8 cellular contexts compared by ENCODE assay signal in the genomic region with DNA sequence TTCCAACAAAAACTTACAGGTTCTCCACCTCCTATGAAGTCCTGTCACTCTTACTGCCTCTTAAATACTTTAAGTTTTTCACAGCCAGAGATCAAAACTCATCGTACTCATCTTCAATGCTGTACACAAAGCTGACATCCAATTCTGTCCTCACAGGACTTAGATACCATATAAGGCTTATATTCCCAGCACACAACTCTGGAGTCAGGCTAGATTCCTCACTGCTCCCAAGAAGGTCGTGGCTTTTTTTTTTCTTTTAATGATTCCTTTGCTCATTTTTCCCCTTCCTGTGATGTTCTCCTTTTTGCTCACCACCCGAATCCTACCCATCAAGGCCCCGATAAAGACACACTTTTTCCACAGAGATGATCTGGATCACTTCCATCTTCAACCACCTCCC. TPM values are rescaled to one million over a fixed set of nuclear protein-coding genes. Genes with fewer than 3 reads are reported as not detected.
A peak's percentile ranks its signal among the peaks of the same experiment; 100 is the strongest.
DNase-seq lines count a peak whose midpoint lies in the region; ATAC-seq and TF ChIP-seq lines count a peak whose summit lies in the region.

No MANE protein-coding gene starts in this region.

- no peak overlapping the region for H2BK120ac ChIP-seq in mesendoderm (ENCODE audit: low read depth, low read length)

- no peak overlapping the region for H4K8ac ChIP-seq in mesendoderm (ENCODE audit: low read depth, low read length)

- H3K9ac ChIP-seq in mesendoderm (ENCODE audit: low read length): peak overlapping the region; percentile 77

- H2BK5ac ChIP-seq in mesendoderm (ENCODE audit: low read length): no peak overlapping the region

- 16 to 24% methylated on average over 4 of the region's 4 CpGs for WGBS in heart right ventricle, 2 donors
- WGBS in body of pancreas, 2 donors: 16 to 20% methylated on average over 4 of the region's 4 CpGs
- no CpG with 5 or more reads among the region's 4 CpGs for WGBS in mesendoderm (ENCODE audit: extremely low coverage, insufficient coverage, low lambda C conversion rate)
- WGBS in aorta, 2 donors: 1 to 33% methylated on average over 4 of the region's 4 CpGs

- TF ChIP-seq CTCF in heart right ventricle (IDR thresholded peaks at IDR 0.05): no peak
- TF ChIP-seq CTCF in body of pancreas (IDR thresholded peaks at IDR 0.05): no peak

- no peak overlapping the region for H2BK15ac ChIP-seq in mesendoderm (replicated peaks; ENCODE audit: low read depth)

- peaks cover 0 to 19% (median 0%) of the 10 kb centered on the region in 11 donors for H3K9me3 ChIP-seq in heart right ventricle
- H3K9me3 ChIP-seq in body of pancreas: no peaks in the 10 kb centered on the region
- no peaks in the 10 kb centered on the region for H3K9me3 ChIP-seq in aorta (ENCODE audit: control insufficient read depth, low read length)

- intact Hi-C loops in heart right ventricle (cut with DNase I): loop anchor here in 3 of 10 donors (5.0 kb wide), 4 partner anchors 41 to 81 kb away; a partner anchor contains a TSS
- intact Hi-C loops in left ventricle myocardium superior (cut with micrococcal nuclease): no loop called here
- intact Hi-C loops in body of pancreas (cut with DNase I): no loop called here
- intact Hi-C loops in aorta (cut with DNase I): loop anchor here (5.0 kb wide), 1 partner anchor 41 kb away; no protein-coding TSS in a partner anchor

- peaks cover 9% of the 10 kb centered on the region for H3K79me2 ChIP-seq in mesendoderm (ENCODE audit: control insufficient read depth, insufficient read depth, low read length)

- no peak overlapping the region for H3K4ac ChIP-seq in mesendoderm (ENCODE audit: low read depth, low read length)

- DNase-seq in heart right ventricle (no peak), left ventricle myocardium superior (no peak), body of pancreas (no peak), mesendoderm (no peak), aorta (no peak), DMS 273 (lab: John Stamatoyannopoulos, UW; ENCODE audit: unreplicated experiment) (no peak)
- DNase-seq in stimulated activated naive CD4-positive, alpha-beta T cell treated with Interleukin-2 at 50 U/mL for 16 hours (lab: John Stamatoyannopoulos, UW): no peak

- ATAC-seq in heart right ventricle (no peak), left ventricle myocardium superior (no peak), body of pancreas (no peak), aorta (ENCODE audit: low FRiP score) (no peak), HG02870 (IDR thresholded peaks at IDR 0.05; ENCODE audit: unreplicated experiment) (no peak)

- no peak overlapping the region for H3K23ac ChIP-seq in mesendoderm (ENCODE audit: low read length)

- H3K4me1 ChIP-seq in heart right ventricle: peaks cover 0 to 43% (median 11%) of the 10 kb centered on the region in 9 donors
- peaks cover 33% of the 10 kb centered on the region for H3K4me1 ChIP-seq in body of pancreas
- no peaks in the 10 kb centered on the region for H3K4me1 ChIP-seq in mesendoderm (ENCODE audit: control insufficient read depth, low read depth, low read length)
- H3K4me1 ChIP-seq in aorta (ENCODE audit: control insufficient read depth in 1 of 2, insufficient read depth in 2 of 2, low read length in 2 of 2): no peaks in the 10 kb centered on the region

- H3K36me3 ChIP-seq in heart right ventricle (peaks cover 0 to 16% (median 0%) of the 10 kb centered on the region in 9 donors), body of pancreas (replicated peaks in 1 of 2; ENCODE audit: insufficient read depth in 1 of 2, low read depth in 2 of 2) (no peaks in the 10 kb centered on the region), mesendoderm (ENCODE audit: control insufficient read depth, insufficient read depth, low read length) (no peaks in the 10 kb centered on the region), aorta (ENCODE audit: control insufficient read depth in 1 of 2, insufficient read depth in 2 of 2, low read length in 1 of 2) (no peaks in the 10 kb centered on the region)

- no peak overlapping the region for H2AK5ac ChIP-seq in mesendoderm (ENCODE audit: low read length)

- H3K27me3 ChIP-seq in heart right ventricle (peaks cover 0 to 30% (median 0%) of the 10 kb centered on the region in 7 donors), body of pancreas (no peaks in the 10 kb centered on the region), mesendoderm (ENCODE audit: insufficient read depth, low read length, poor library complexity) (no peaks in the 10 kb centered on the region), aorta (ENCODE audit: control insufficient read depth in 1 of 2, insufficient read depth in 2 of 2, low read length in 1 of 2) (no peaks in the 10 kb centered on the region)

- no peak overlapping the region for H4K5ac ChIP-seq in mesendoderm (ENCODE audit: low read length)

- peak overlapping the region in 7 of 10 donors; percentile 75 to 93 (median 91) for H3K27ac ChIP-seq in heart right ventricle
- peak overlapping the region in 3 of 4 donors; percentile 89 to 97 (median 95) for H3K27ac ChIP-seq in body of pancreas
- no peak overlapping the region for H3K27ac ChIP-seq in mesendoderm (ENCODE audit: low read depth, low read length)
- no peak overlapping the region for H3K27ac ChIP-seq in aorta (ENCODE audit: low read depth in 1 of 2, low read length in 2 of 2)

- H3K18ac ChIP-seq in mesendoderm (ENCODE audit: low read length): no peak overlapping the region

- no peak for TF ChIP-seq POLR2A in body of pancreas (IDR thresholded peaks at IDR 0.05)

- peak overlapping the region; percentile 35 for H3K4me2 ChIP-seq in mesendoderm (ENCODE audit: low read length)

- H3K79me1 ChIP-seq in mesendoderm (ENCODE audit: low read length): no peaks in the 10 kb centered on the region

- H3K56ac ChIP-seq in mesendoderm (ENCODE audit: low read length): peak overlapping the region; percentile 79

- H3K4me3 ChIP-seq in heart right ventricle (peak overlapping the region; percentile 53 to 95 (median 81)), body of pancreas (peak overlapping the region in 1 of 2 donors; percentile 43), mesendoderm (ENCODE audit: low read length) (no peak overlapping the region), aorta (ENCODE audit: low read length in 2 of 2) (peak overlapping the region; percentile 31 to 73)

RNA-seq across cellular contexts. Expression of a gene that starts 0.9 kb away (rescaled TPM):
- total RNA-seq in heart right ventricle (1 to 10 TPM; 4.9 to 9.3 (median 6.1) TPM), left ventricle myocardium superior (6.3 TPM), body of pancreas (10 to 100 TPM; 14.5 to 28.5 TPM), aorta (10 to 100 TPM; 17.4 to 18.5 TPM)
- polyA plus RNA-seq in heart right ventricle (1 to 10 TPM; 3.8 to 5.5 TPM), aorta (10 to 100 TPM in 1 of 2 donors, 1 to 10 TPM in 1; 6.5 to 13.3 TPM)
- polyA plus RNA-seq in mesendoderm (2013, experiment 1 of 2): 5.9 TPM
- polyA plus RNA-seq in mesendoderm (2013, experiment 2 of 2): 5.5 TPM

RNA-seq across cellular contexts. Expression of a gene that starts 1.0 kb away (rescaled TPM):
- total RNA-seq in heart right ventricle: 10 to 100 TPM in 1 of 10 donors, 1 to 10 TPM in 9; 7.8 to 11.4 (median 9.2) TPM
- 10 to 100 TPM in 1 of 2 donors, 1 to 10 TPM in 1; 7.6 to 51.5 TPM for polyA plus RNA-seq in heart right ventricle
- total RNA-seq in left ventricle myocardium superior: 7.9 TPM
- total RNA-seq in body of pancreas: 10 to 100 TPM; 27.5 to 36.6 TPM
- polyA plus RNA-seq in mesendoderm (2013, experiment 1 of 2): 21.3 TPM
- polyA plus RNA-seq in mesendoderm (2013, experiment 2 of 2): 21.7 TPM
- total RNA-seq in aorta: 10 to 100 TPM; 23.8 to 34.6 TPM
- polyA plus RNA-seq in aorta: 10 to 100 TPM in 1 of 2 donors, 1 to 10 TPM in 1; 8.4 to 61.6 TPM

RNA-seq across cellular contexts. Expression of a gene that starts 44.6 kb away (rescaled TPM):
- 10 to 100 TPM; 16.9 to 28.9 (median 20.9) TPM for total RNA-seq in heart right ventricle
- polyA plus RNA-seq in heart right ventricle: 10 to 100 TPM in 1 of 2 donors, 1 to 10 TPM in 1; 5.1 to 19.6 TPM
- total RNA-seq in left ventricle myocardium superior: 25.1 TPM
- total RNA-seq in body of pancreas: 10 to 100 TPM; 14.3 to 15.5 TPM
- polyA plus RNA-seq in mesendoderm (2013, experiment 1 of 2): 23.3 TPM
- polyA plus RNA-seq in mesendoderm (2013, experiment 2 of 2): 22.9 TPM
- total RNA-seq in aorta: 10 to 100 TPM; 18.2 to 26.2 TPM
- 10 to 100 TPM; 18.7 to 21.7 TPM for polyA plus RNA-seq in aorta

Comparison
In these comparisons a context has a peak if more than half of its experiments do, and no peak if none do; other contexts are left out.
1. H3K27ac ChIP-seq: peak in heart right ventricle (7 of 10) and body of pancreas (3 of 4); none in mesendoderm (single experiment) and aorta (0 of 2).
2. intact Hi-C loops: an anchor here in aorta (5.0 kb wide); none called in left ventricle myocardium superior and body of pancreas.